ENCODE assay signal across 1 cellular context in genomic region chr19:5976768-5977167, GRCh38.
TF ChIP-seq lines count a peak whose summit lies in the region.

No MANE protein-coding gene starts in this region.

TF ChIP-seq in GM12878, 131 proteins besides CTCF, POLR2A, EP300 and RAD21 (continued from another document):
- no peak for TF ChIP-seq RELA (IDR thresholded peaks at IDR 0.05; ENCODE audit: borderline replicate concordance, partially characterized antibody)
- TF ChIP-seq ETV6 (conservative IDR thresholded peaks at IDR 0.05 in 1 of 2, IDR thresholded peaks at IDR 0.05 in 1 of 2; ENCODE audit: borderline replicate concordance in 1 of 2, low read depth in 1 of 2): no peak
- TF ChIP-seq ZNF217 (IDR thresholded peaks at IDR 0.05): no peak
- no peak for TF ChIP-seq NFYA (IDR thresholded peaks at IDR 0.05; ENCODE audit: borderline replicate concordance, low read depth, low read length)
